8 cellular contexts compared by ENCODE assay signal in genomic region chr5:83076742-83077661, GRCh38. TPM values are rescaled to one million over a fixed set of nuclear protein-coding genes. Genes with fewer than 3 reads are reported as not detected.
DNase-seq lines count a peak whose midpoint lies in the region; ATAC-seq, FAIRE-seq and TF ChIP-seq lines count a peak whose summit lies in the region.

A gene with protein sequence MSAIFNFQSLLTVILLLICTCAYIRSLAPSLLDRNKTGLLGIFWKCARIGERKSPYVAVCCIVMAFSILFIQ (minus strand): TSS chr5:83077394. CDS start chr5:83077323, 71 bp downstream.
TSS of gene XRCC4 (plus strand) at chr5:83077547. CDS start at chr5:83104920, 27,373 bp downstream.

- no peaks in the 10 kb centered on the region for H3K9me2 ChIP-seq in Loucy (replicated peaks; ENCODE audit: low read depth, low read length)

- no peaks in the 10 kb centered on the region for H3K36me3 ChIP-seq in Loucy (ENCODE audit: insufficient read depth, low read length)

- H3K4me3 ChIP-seq in Loucy (ENCODE audit: low read length, poor library complexity, severe bottlenecking), result peak within 1 kb of the TSS; percentile 93

- no peaks in the 10 kb centered on the region for H3K36me3 Mint-ChIP-seq in natural killer cell

- H3K4me2 ChIP-seq in Loucy (ENCODE audit: low read depth, low read length, poor library complexity, severe bottlenecking), result peak within 1 kb of the TSS; percentile 99

- no peaks in the 10 kb centered on the region for H3K9me3 Mint-ChIP-seq in natural killer cell

- TF ChIP-seq POLR2A in H54 (IDR thresholded peaks at IDR 0.05; ENCODE audit: low read depth, low read length) (peak; percentile 87), Raji (IDR thresholded peaks at IDR 0.05; ENCODE audit: insufficient read depth, low read depth, low read length) (peak; percentile 96)

- intact Hi-C loops in natural killer cell (cut with micrococcal nuclease), result loop anchor here (5.0 to 10.0 kb wide), 2 partner anchors 802 to 1775 kb away; partner anchors contain the start of genes RPS23 and ZCCHC9

- H2AFZ ChIP-seq in Loucy (ENCODE audit: low read length), result peak within 1 kb of the TSS; percentile 89

- no peaks in the 10 kb centered on the region for H3K27me3 Mint-ChIP-seq in natural killer cell (ENCODE audit: low read depth in 2 of 2)

- no peaks in the 10 kb centered on the region for H3K27me3 ChIP-seq in Loucy (ENCODE audit: insufficient read depth, low read length, poor library complexity, severe bottlenecking)

- peak; percentile 98 to 99 (median 98) for ATAC-seq in natural killer cell

- TF ChIP-seq CTCF in Loucy (conservative IDR thresholded peaks at IDR 0.05; ENCODE audit: low read length), result no peak
- TF ChIP-seq CTCF in natural killer cell (IDR thresholded peaks at IDR 0.05), result no peak

- no peaks in the 10 kb centered on the region for H3K9me3 ChIP-seq in Loucy (ENCODE audit: insufficient read depth, low read depth, low read length)

- FAIRE-seq in H54 (lab: Jason Lieb, UNC), result peak; percentile 96

- H3K4me1 ChIP-seq in Loucy (ENCODE audit: insufficient read depth, low read length, poor library complexity, severe bottlenecking), result peaks cover 49% of the 10 kb centered on the region

- peaks cover 78% of the 10 kb centered on the region for H3K79me2 ChIP-seq in Loucy (ENCODE audit: insufficient read depth, low read length)

- peak within 1 kb of the TSS; percentile 90 for H3K9ac ChIP-seq in Loucy (ENCODE audit: low read depth, low read length, poor library complexity, severe bottlenecking)

- H4K20me1 ChIP-seq in Loucy (ENCODE audit: insufficient read depth, low read length, poor library complexity, severe bottlenecking), result peaks cover 26% of the 10 kb centered on the region

- H3K4me3 Mint-ChIP-seq in natural killer cell, result peak within 1 kb of the TSS; percentile 99

- DNase-seq in EL (peak; percentile 99), H54 (ENCODE audit: insufficient read length, low spot score) (peak; percentile 81), fibroblast of peridontal ligament (ENCODE audit: extremely low read depth) (peak; percentile 99), natural killer cell (peak; percentile 87)
- peak; percentile 88 for DNase-seq in activated T-helper 9 cell treated with anti-CD3 and anti-CD28 coated beads, Interleukin-2, amount 50 U/mL, for 16 hours (ENCODE audit: low read depth)
- peak; percentile 96 for DNase-seq in stimulated activated naive CD4-positive, alpha-beta T cell treated with Interleukin-2 at 50 U/mL for 16 hours (lab: John Stamatoyannopoulos, UW)

- peak within 1 kb of the TSS; percentile 98 to 99 for H3K27ac Mint-ChIP-seq in natural killer cell

- no peaks in the 10 kb centered on the region for H3F3A ChIP-seq in Loucy (ENCODE audit: low read depth)

- H3K4me1 Mint-ChIP-seq in natural killer cell, result peaks cover 55 to 59% of the 10 kb centered on the region in 2 donors

RNA-seq across cellular contexts. Expression of the first gene that starts in this region (rescaled TPM):
- total RNA-seq in natural killer cell, result 10 to 100 TPM; 42.0 to 45.3 (median 44.2) TPM

RNA-seq across cellular contexts. Expression of gene XRCC4, which starts in this region (rescaled TPM):
- 1 to 10 TPM; 6.0 to 8.6 (median 7.0) TPM for total RNA-seq in natural killer cell

Comparison
In these comparisons a context has a peak if more than half of its experiments do, and no peak if none do; other contexts are left out.
1. Peak in every context shown above with its lines: DNase-seq, ATAC-seq and H3K4me3 ChIP-seq.